Comparison of ENCODE assay signal across 8 cellular contexts in genomic region chr4:127623755-127624087, GRCh38. TPM values are rescaled to one million over a fixed set of nuclear protein-coding genes. Genes with fewer than 3 reads are reported as not detected.
DNase-seq lines count a peak whose midpoint lies in the region; ATAC-seq and TF ChIP-seq lines count a peak whose summit lies in the region.

No MANE protein-coding gene starts in this region.

- DNase-seq in AG04450 (ENCODE audit: low read depth, low spot score), result no peak
- peak; percentile 33 for DNase-seq in HPDE6-E6E7 (ENCODE audit: extremely low spot score)
- DNase-seq in dorsolateral prefrontal cortex, result peak in 2 of 10 donors; percentile 46 to 58
- no peak for DNase-seq in NCI-H345 (lab: John Stamatoyannopoulos, UW)
- no peak for DNase-seq in NCI-H526 treated with DMSO at 0.1 percent for 48 hours (lab: John Stamatoyannopoulos, UW)

- intact Hi-C loops in dorsolateral prefrontal cortex (cut with DNase I), result no loop called here

- H3K4me3 ChIP-seq in AG04450 (ENCODE audit: low read depth, low read length) (peak overlapping the region; percentile 73), dorsolateral prefrontal cortex (peak overlapping the region; percentile 36 to 81 (median 63)), muscle layer of duodenum (ENCODE audit: low read depth in 1 of 2, low read length in 2 of 2) (peak overlapping the region; percentile 63 to 90)

- POLR2A ChIA-PET in AG04450 (lab: Yijun Ruan, JAX), result interaction anchor here (0.9 to 2.5 kb wide), 2 partner anchors 9 to 10 kb away, joined by 5 to 19 read pairs; partner anchors contain the start of gene INTU

- no peak for TF ChIP-seq CTCF in AG04450 (IDR thresholded peaks at IDR 0.05; ENCODE audit: low read depth, low read length)
- no peak for TF ChIP-seq CTCF in dorsolateral prefrontal cortex (IDR thresholded peaks at IDR 0.05 in 54 of 56, conservative IDR thresholded peaks at IDR 0.05 in 2 of 56; ENCODE audit: low read depth in 1 of 56, partially characterized antibody in 56 of 56)

- H3K27ac ChIP-seq in AG04450 (ENCODE audit: low read depth, low read length) (peak overlapping the region; percentile 23), dorsolateral prefrontal cortex (peak overlapping the region in 47 of 59 donors; percentile 1 to 83 (median 64)), muscle layer of duodenum (ENCODE audit: low read length) (no peak overlapping the region)

- no peaks in the 10 kb centered on the region for H3K27me3 ChIP-seq in AG04450 (ENCODE audit: control insufficient read depth, insufficient read depth, low read length)
- H3K27me3 ChIP-seq in dorsolateral prefrontal cortex, result peaks cover 0 to 31% (median 8%) of the 10 kb centered on the region in 45 donors
- peaks cover 15% of the 10 kb centered on the region for H3K27me3 ChIP-seq in muscle layer of duodenum (ENCODE audit: low read depth, low read length)

- CTCF ChIA-PET in AG04450 (lab: Charles Lee), result interaction anchor here (0.7 to 3.6 kb wide), 10 partner anchors 8 to 1257 kb away, joined by 3 to 39 read pairs (median 4); partner anchors contain the start of genes ABHD18, INTU and MFSD8

- H3K9me3 ChIP-seq in AG04450 (ENCODE audit: control insufficient read depth, insufficient read depth, low read length) (no peaks in the 10 kb centered on the region; the same call in 1 of the 2 replicates), muscle layer of duodenum (ENCODE audit: control insufficient read depth in 1 of 2, low read length in 2 of 2) (no peaks in the 10 kb centered on the region)

- ATAC-seq in HG03196 (IDR thresholded peaks at IDR 0.05; ENCODE audit: unreplicated experiment) (no peak), GM21423 (IDR thresholded peaks at IDR 0.05; ENCODE audit: unreplicated experiment) (no peak)

- peaks cover 0 to 6% of the 10 kb centered on the region in 2 donors for H3K4me1 ChIP-seq in muscle layer of duodenum (ENCODE audit: control insufficient read depth in 1 of 2, insufficient read depth in 2 of 2, low read length in 2 of 2)

- no peaks in the 10 kb centered on the region for H3K36me3 ChIP-seq in muscle layer of duodenum (ENCODE audit: control insufficient read depth in 1 of 2, insufficient read depth in 2 of 2, low read length in 2 of 2)

RNA-seq across cellular contexts. Expression of gene INTU, which starts 9.0 kb away (rescaled TPM):
- polyA plus RNA-seq in AG04450 (2011; rRNA removed), result 7.8 and 11.1 TPM in 2 replicates
- 10.9 and 18.0 TPM in 2 replicates for polyA minus RNA-seq in AG04450 (2011; rRNA and poly(A)+ RNA removed)
- total RNA-seq in dorsolateral prefrontal cortex, result 10 to 100 TPM; 18.4 to 48.8 (median 28.3) TPM
